Comparison of ENCODE assay signal across 10 cellular contexts in genomic region chr9:129225201-129225778, GRCh38. TPM values are rescaled to one million over a fixed set of nuclear protein-coding genes. Genes with fewer than 3 reads are reported as not detected.
DNase-seq lines count a peak whose midpoint lies in the region; ATAC-seq and TF ChIP-seq lines count a peak whose summit lies in the region.
"Had no signal": no experiment of that assay in that cellular context is flagged by ENCODE, and none has a peak within 500 bp of the region (broad histone marks: within the 10 kb centered on the region; RNA-seq: fewer than 3 reads in every experiment).

No MANE protein-coding gene starts in this region.

- no peak for ATAC-seq in stimulated activated naive B cell treated with anti-CD40 and anti-IgM and Interleukin-4, amounts not matched to agents 10 μg/mL and 1 μg/mL and 100 μg/mL, for 72 hours (replicated peaks)

- H3K4me1 ChIP-seq in mesenchymal stem cell (ENCODE audit: control insufficient read depth, insufficient read depth, low read depth, low read length), result peaks cover 11% of the 10 kb centered on the region
- H3K4me1 ChIP-seq in tibial artery, result peaks cover 0 to 14% (median 2%) of the 10 kb centered on the region in 4 donors
- no peaks in the 10 kb centered on the region; the same call in 1 of the 2 replicates for H3K4me1 ChIP-seq in H9 (ENCODE audit: insufficient read depth, low read length)

- H3K27ac Mint-ChIP-seq in activated naive CD4-positive, alpha-beta T cell treated with anti-CD3 and anti-CD28 coated beads, Interleukin-2, amount 50 U/mL, for 24 hours, result peak overlapping the region; percentile 43
- peak overlapping the region; percentile 81 for H3K27ac Mint-ChIP-seq in chondrocyte (ENCODE audit: unreplicated experiment)
- no peak overlapping the region for H3K27ac Mint-ChIP-seq in stimulated activated naive B cell treated with anti-CD40 and anti-IgM and Interleukin-4, amounts not matched to agents 10 μg/mL and 1 μg/mL and 100 μg/mL, for 72 hours
- H3K27ac Mint-ChIP-seq in H9, result peak overlapping the region in 1 of 3 experiments; percentile 33; a peak in 2 of 7 replicates
- H3K27ac Mint-ChIP-seq: activated T-cell treated with anti-CD3 and anti-CD28 coated beads, Interleukin-2, amount 50 U/mL, for 72 hours had no signal

- H3K9me3 Mint-ChIP-seq in activated naive CD4-positive, alpha-beta T cell treated with anti-CD3 and anti-CD28 coated beads, Interleukin-2, amount 50 U/mL, for 24 hours, result no peaks in the 10 kb centered on the region
- no peaks in the 10 kb centered on the region for H3K9me3 Mint-ChIP-seq in chondrocyte (ENCODE audit: low read depth)
- H3K9me3 Mint-ChIP-seq in stimulated activated naive B cell treated with anti-CD40 and anti-IgM and Interleukin-4, amounts not matched to agents 10 μg/mL and 1 μg/mL and 100 μg/mL, for 72 hours, result no peaks in the 10 kb centered on the region
- no peaks in the 10 kb centered on the region for H3K9me3 Mint-ChIP-seq in H9
- H3K9me3 Mint-ChIP-seq: activated T-cell treated with anti-CD3 and anti-CD28 coated beads, Interleukin-2, amount 50 U/mL, for 72 hours had no signal

- H3K18ac ChIP-seq in mesenchymal stem cell (ENCODE audit: low read depth in 1 of 2, low read length in 2 of 2) (peak overlapping the region; percentile 95), H9 (ENCODE audit: insufficient read length, low read depth, low read length) (no peak overlapping the region)

- H3K27me3 ChIP-seq in mesenchymal stem cell (ENCODE audit: control insufficient read depth in 1 of 2, insufficient read depth in 1 of 2, low read length in 2 of 2), result no peaks in the 10 kb centered on the region
- no peaks in the 10 kb centered on the region for H3K27me3 ChIP-seq in tibial artery
- H3K27me3 ChIP-seq in H9 (ENCODE audit: insufficient read depth, low read length), result no peaks in the 10 kb centered on the region

- H3K4me3 Mint-ChIP-seq in activated naive CD4-positive, alpha-beta T cell treated with anti-CD3 and anti-CD28 coated beads, Interleukin-2, amount 50 U/mL, for 24 hours, result no peak overlapping the region
- H3K4me3 Mint-ChIP-seq in chondrocyte (ENCODE audit: unreplicated experiment) (no peak overlapping the region), H9 (no peak overlapping the region)
- no peak overlapping the region for H3K4me3 Mint-ChIP-seq in stimulated activated naive B cell treated with anti-CD40 and anti-IgM and Interleukin-4, amounts not matched to agents 10 μg/mL and 1 μg/mL and 100 μg/mL, for 72 hours

- WGBS in mesenchymal stem cell, result 66% methylated on average over 6 of the region's 6 CpGs
- WGBS in H9 (ENCODE audit: extremely low coverage, insufficient read length, low lambda C conversion rate), result no CpG with 5 or more reads among the region's 6 CpGs

- H2BK20ac ChIP-seq in H9 (ENCODE audit: low read depth, low read length, poor library complexity, severe bottlenecking), result no peak overlapping the region

- intact Hi-C loops in tibial artery (cut with DNase I; ENCODE audit: low total_unique reads), result no loop called here

- H3T11ph ChIP-seq in H9 (ENCODE audit: low read length), result no peak overlapping the region

- H3K14ac ChIP-seq in mesenchymal stem cell (ENCODE audit: low read length in 2 of 2) (no peak overlapping the region), H9 (ENCODE audit: insufficient read depth, low read length) (no peak overlapping the region)

- H3K27me3 Mint-ChIP-seq in activated naive CD4-positive, alpha-beta T cell treated with anti-CD3 and anti-CD28 coated beads, Interleukin-2, amount 50 U/mL, for 24 hours, result no peaks in the 10 kb centered on the region
- H3K27me3 Mint-ChIP-seq in chondrocyte (ENCODE audit: low read depth) (no peaks in the 10 kb centered on the region), H9 (ENCODE audit: low read depth) (no peaks in the 10 kb centered on the region)
- H3K27me3 Mint-ChIP-seq in stimulated activated naive B cell treated with anti-CD40 and anti-IgM and Interleukin-4, amounts not matched to agents 10 μg/mL and 1 μg/mL and 100 μg/mL, for 72 hours, result peaks cover 60 to 68% of the 10 kb centered on the region in 2 donors

- H3K79me1 ChIP-seq in mesenchymal stem cell (replicated peaks; ENCODE audit: low read length, poor library complexity, severe bottlenecking) (no peaks in the 10 kb centered on the region), H9 (ENCODE audit: insufficient read depth, low read depth, low read length, poor library complexity, severe bottlenecking) (no peaks in the 10 kb centered on the region)

- H3K79me2 ChIP-seq in H9 (ENCODE audit: insufficient read depth, low read length), result no peaks in the 10 kb centered on the region

- H3K23me2 ChIP-seq in H9 (ENCODE audit: insufficient read length, low read depth, low read length, poor library complexity, severe bottlenecking), result no peaks in the 10 kb centered on the region

- no peak overlapping the region for H3K27ac ChIP-seq in mesenchymal stem cell (ENCODE audit: low read length, poor library complexity, severe bottlenecking)
- H3K27ac ChIP-seq in tibial artery, result peak overlapping the region; percentile 9 to 51
- no peak overlapping the region for H3K27ac ChIP-seq in H9 (ENCODE audit: insufficient read length, low read depth, low read length)

- H3K4ac ChIP-seq in mesenchymal stem cell (ENCODE audit: low read depth in 1 of 2, low read length in 2 of 2), result peak overlapping the region; percentile 83 to 99
- no peak overlapping the region for H3K4ac ChIP-seq in H9 (ENCODE audit: low read depth, low read length)

- H2BK120ac ChIP-seq in mesenchymal stem cell (ENCODE audit: low read depth, low read length) (peak overlapping the region; percentile 88), H9 (ENCODE audit: low read depth, low read length, poor library complexity, severe bottlenecking) (no peak overlapping the region)

- H4K8ac ChIP-seq in mesenchymal stem cell (ENCODE audit: low read length) (peak overlapping the region; percentile 81), H9 (replicated peaks; ENCODE audit: insufficient read length, low read depth, low read length) (no peak overlapping the region)

- H3K4me3 ChIP-seq in mesenchymal stem cell (ENCODE audit: insufficient read depth in 1 of 2, low read depth in 1 of 2, low read length in 2 of 2) (no peak overlapping the region), tibial artery (no peak overlapping the region)

- H3K9me3 ChIP-seq in mesenchymal stem cell (ENCODE audit: control insufficient read depth, low read length), result no peaks in the 10 kb centered on the region
- H3K9me3 ChIP-seq in tibial artery, result no peaks in the 10 kb centered on the region
- H3K9me3 ChIP-seq in H9 (ENCODE audit: control insufficient read depth, low read depth, low read length), result no peaks in the 10 kb centered on the region

- H3K36me3 Mint-ChIP-seq in activated naive CD4-positive, alpha-beta T cell treated with anti-CD3 and anti-CD28 coated beads, Interleukin-2, amount 50 U/mL, for 24 hours, result no peaks in the 10 kb centered on the region
- H3K36me3 Mint-ChIP-seq in chondrocyte (ENCODE audit: low read depth) (no peaks in the 10 kb centered on the region), H9 (ENCODE audit: insufficient read depth in 1 of 3, low read depth in 3 of 3) (no peaks in the 10 kb centered on the region)
- H3K36me3 Mint-ChIP-seq in stimulated activated naive B cell treated with anti-CD40 and anti-IgM and Interleukin-4, amounts not matched to agents 10 μg/mL and 1 μg/mL and 100 μg/mL, for 72 hours, result no peaks in the 10 kb centered on the region

- peaks cover 2% of the 10 kb centered on the region for H4K20me1 ChIP-seq in H9 (ENCODE audit: control insufficient read depth, insufficient read depth, insufficient read length)

- H2BK5ac ChIP-seq in mesenchymal stem cell (ENCODE audit: low read depth, low read length, poor library complexity, severe bottlenecking) (no peak overlapping the region), H9 (ENCODE audit: insufficient read length, low read length) (no peak overlapping the region)

- no peak for DNase-seq in activated naive CD4-positive, alpha-beta T cell (lab: John Stamatoyannopoulos, UW)
- peak; percentile 29 for DNase-seq in chondrocyte (ENCODE audit: low spot score)
- peak; percentile 25 for DNase-seq in mesenchymal stem cell
- no peak for DNase-seq in tibial artery
- no peak for DNase-seq in stimulated activated naive B cell treated with anti-CD40 and anti-IgM and Interleukin-4, amounts not matched to agents 10 μg/mL and 1 μg/mL and 100 μg/mL, for 72 hours
- DNase-seq in activated T-cell treated with anti-CD3 and anti-CD28 coated beads, Interleukin-2, amount 50 U/mL, for 48 hours, result no peak
- DNase-seq in H9, result no peak
- DNase-seq: PC-3 had no signal

- H3K56ac ChIP-seq in H9 (ENCODE audit: insufficient read length, low read depth, low read length), result no peak overlapping the region

- H2AFZ ChIP-seq in mesenchymal stem cell (ENCODE audit: low read depth, low read length) (no peak overlapping the region), H9 (ENCODE audit: low read length) (no peak overlapping the region)

- no peak overlapping the region for H3K4me2 ChIP-seq in mesenchymal stem cell (ENCODE audit: low read length, poor library complexity, severe bottlenecking)
- no peak overlapping the region for H3K4me2 ChIP-seq in H9 (ENCODE audit: insufficient read depth, insufficient read length, low read length)

- H2AK5ac ChIP-seq in mesenchymal stem cell (ENCODE audit: low read length, severe bottlenecking) (peak overlapping the region; percentile 79), H9 (ENCODE audit: insufficient read length, low read length) (no peak overlapping the region)

- H2BK15ac ChIP-seq in mesenchymal stem cell (ENCODE audit: low read depth, poor library complexity, severe bottlenecking) (peak overlapping the region; percentile 82), H9 (ENCODE audit: low read depth, low read length) (no peak overlapping the region)

- H4K91ac ChIP-seq in mesenchymal stem cell (ENCODE audit: low read length), result peak overlapping the region; percentile 96
- no peak overlapping the region for H4K91ac ChIP-seq in H9 (ENCODE audit: insufficient read length, low read depth, low read length)

- H3K23ac ChIP-seq in mesenchymal stem cell (ENCODE audit: low read length in 2 of 2) (no peak overlapping the region), H9 (ENCODE audit: insufficient read length, low read depth, low read length) (no peak overlapping the region)

- H2BK12ac ChIP-seq in mesenchymal stem cell (ENCODE audit: low read length in 2 of 2), result peak overlapping the region; percentile 14 to 100
- H2BK12ac ChIP-seq in H9 (ENCODE audit: insufficient read length, low read depth, low read length), result no peak overlapping the region

- H3K9ac ChIP-seq in mesenchymal stem cell (ENCODE audit: low read length) (peak overlapping the region; percentile 50), H9 (ENCODE audit: extremely low read depth, insufficient read length, low read length) (no peak overlapping the region)

- H3K4me1 Mint-ChIP-seq in activated naive CD4-positive, alpha-beta T cell treated with anti-CD3 and anti-CD28 coated beads, Interleukin-2, amount 50 U/mL, for 24 hours, result peaks cover 44% of the 10 kb centered on the region
- H3K4me1 Mint-ChIP-seq in chondrocyte (ENCODE audit: low read depth), result peaks cover 21% of the 10 kb centered on the region
- H3K4me1 Mint-ChIP-seq in stimulated activated naive B cell treated with anti-CD40 and anti-IgM and Interleukin-4, amounts not matched to agents 10 μg/mL and 1 μg/mL and 100 μg/mL, for 72 hours, result peaks cover 17 to 25% of the 10 kb centered on the region in 2 donors
- peaks cover 26 to 52% of the 10 kb centered on the region in 2 experiments for H3K4me1 Mint-ChIP-seq in H9

- no peaks in the 10 kb centered on the region for H3K36me3 ChIP-seq in mesenchymal stem cell (ENCODE audit: control insufficient read depth in 1 of 2, insufficient read depth in 2 of 2, low read depth in 1 of 2, low read length in 2 of 2)
- H3K36me3 ChIP-seq in tibial artery, result no peaks in the 10 kb centered on the region

- TF ChIP-seq CTCF in chondrocyte (IDR thresholded peaks at IDR 0.05), result no peak
- TF ChIP-seq CTCF in tibial artery (IDR thresholded peaks at IDR 0.05), result no peak
- TF ChIP-seq CTCF in H9 (conservative IDR thresholded peaks at IDR 0.05), result no peak

- H4K5ac ChIP-seq in H9 (ENCODE audit: insufficient read length, low read depth, low read length), result no peak overlapping the region

RNA-seq across cellular contexts. Expression of gene IER5L, which starts 47.2 kb away (rescaled TPM):
- total RNA-seq in chondrocyte, result 37.2 to 56.5 TPM (median 38.6 TPM) in 3 replicates
- polyA plus RNA-seq in mesenchymal stem cell (2013, experiment 1 of 2), result 26.8 TPM
- polyA plus RNA-seq in mesenchymal stem cell (2013, experiment 2 of 2), result 26.3 TPM
- 1.0 and 1.3 TPM in 2 replicates for total RNA-seq in H9 (2021)

Comparison
In these comparisons a context has a peak if more than half of its experiments do, and no peak if none do; other contexts are left out.
1. DNase-seq: peak in chondrocyte (single experiment) and mesenchymal stem cell (single experiment); none in activated naive CD4-positive, alpha-beta T cell (0 of 4), tibial artery (0 of 2), stimulated activated naive B cell treated with anti-CD40 and anti-IgM and Interleukin-4, amounts not matched to agents 10 μg/mL and 1 μg/mL and 100 μg/mL, for 72 hours (single experiment), activated T-cell treated with anti-CD3 and anti-CD28 coated beads, Interleukin-2, amount 50 U/mL, for 48 hours (0 of 2) and H9 (single experiment).
2. H3K27ac ChIP-seq: peak in tibial artery (2 of 2); none in mesenchymal stem cell (single experiment) and H9 (single experiment).
3. RNA of gene IER5L, which starts 47.2 kb away (total RNA-seq): 37.2 to 56.5 TPM in chondrocyte; 1.0 to 1.3 TPM in H9; every median in the first group is over 10 times any median in the second.